In the genomic region with DNA sequence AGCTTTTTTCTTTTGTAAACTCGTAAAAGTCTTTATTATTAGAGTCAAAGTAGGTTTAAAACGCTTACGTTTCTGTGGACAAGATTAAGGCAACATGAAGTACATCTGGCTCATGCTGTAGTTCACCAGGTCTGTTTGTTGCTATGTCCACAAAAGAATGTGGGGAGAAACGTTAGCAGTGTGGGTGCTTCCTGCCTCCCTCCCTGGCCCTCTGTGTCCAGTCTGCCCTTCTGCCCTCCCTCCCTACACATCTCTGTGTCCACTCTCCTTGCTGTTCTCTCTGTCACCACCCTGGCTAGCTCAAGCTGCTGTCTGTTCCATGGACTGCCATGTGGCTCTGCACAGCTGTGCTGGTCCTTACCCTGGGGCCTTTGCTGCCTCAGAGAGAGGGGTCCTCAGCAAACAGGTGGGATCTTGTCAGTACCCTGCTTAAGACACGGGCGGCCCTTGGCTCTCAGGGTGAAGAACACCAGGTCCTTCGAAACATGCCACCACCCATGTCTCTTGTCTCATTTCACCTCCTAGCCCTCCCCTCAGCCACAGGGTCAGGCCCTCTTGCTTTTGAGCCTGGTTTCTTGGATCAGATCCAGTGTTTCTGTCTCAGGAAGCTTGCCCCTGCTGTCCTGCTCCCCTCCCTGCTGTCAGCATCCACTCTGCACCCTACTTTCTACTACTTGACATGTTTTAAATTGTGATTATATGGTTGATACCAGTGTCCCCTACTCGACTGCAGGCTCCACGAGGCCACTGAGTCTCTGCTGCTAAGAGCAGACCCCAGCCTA, we compare ENCODE assay signal across 11 cellular contexts.
DNase-seq lines count a peak whose midpoint lies in the region; ATAC-seq and TF ChIP-seq lines count a peak whose summit lies in the region.
"Had no signal": no experiment of that assay in that cellular context is flagged by ENCODE, and none has a peak within 500 bp of the region (broad histone marks: within the 10 kb centered on the region; RNA-seq: fewer than 3 reads in every experiment).

No MANE protein-coding gene starts in this region.

- H2AFZ ChIP-seq in hepatocyte, result no peak overlapping the region

- CTCF ChIA-PET in WTC11 (lab: Charles Lee), result interaction anchor here (6.4 kb wide), 1 partner anchor 24 kb away, joined by 65 read pairs; no protein-coding TSS in a partner anchor

- DNase-seq in activated CD4-positive, alpha-beta T cell treated with anti-CD3 and anti-CD28 coated beads, Interleukin-2, amount 10 ng/mL, durations not matched to agents 24 days and 14 days, result peak; percentile 61
- no peak for DNase-seq in activated CD4-positive, alpha-beta T cell treated with anti-CD3 and anti-CD28 coated beads, Interleukin-2, amount 50 U/mL, for 1 hour
- DNase-seq in WTC11 (ENCODE audit: low spot score) (no peak), hepatocyte (ENCODE audit: low spot score) (no peak), SHP77 treated with DMSO at 0.1 percent for 48 hours (lab: John Stamatoyannopoulos, UW) (no peak), nucleus accumbens (lab: John Stamatoyannopoulos, UW) (no peak)
- no peak for DNase-seq in stimulated activated naive B cell treated with anti-CD40 and anti-IgM and Interleukin-4, amounts not matched to agents 10 μg/mL and 1 μg/mL and 100 μg/mL, for 72 hours
- DNase-seq: amniotic stem cell, foreskin fibroblast, H7 had no signal

- H3K4me1 ChIP-seq in hepatocyte (ENCODE audit: insufficient read depth), result peaks cover 55% of the 10 kb centered on the region

- H3K4me1 Mint-ChIP-seq in activated CD4-positive, alpha-beta T cell treated with anti-CD3 and anti-CD28 coated beads, Interleukin-2, amount 10 ng/mL, durations not matched to agents 24 days and 14 days, result peaks cover 79% of the 10 kb centered on the region
- peaks cover 36% of the 10 kb centered on the region for H3K4me1 Mint-ChIP-seq in WTC11
- H3K4me1 Mint-ChIP-seq in stimulated activated naive B cell treated with anti-CD40 and anti-IgM and Interleukin-4, amounts not matched to agents 10 μg/mL and 1 μg/mL and 100 μg/mL, for 72 hours, result peaks cover 59 to 91% of the 10 kb centered on the region in 2 donors

- H3K27me3 ChIP-seq in hepatocyte, result no peaks in the 10 kb centered on the region

- H3K9me3 Mint-ChIP-seq in activated CD4-positive, alpha-beta T cell treated with anti-CD3 and anti-CD28 coated beads, Interleukin-2, amount 10 ng/mL, durations not matched to agents 24 days and 14 days, result no peaks in the 10 kb centered on the region
- H3K9me3 Mint-ChIP-seq in WTC11, result no peaks in the 10 kb centered on the region
- H3K9me3 Mint-ChIP-seq in stimulated activated naive B cell treated with anti-CD40 and anti-IgM and Interleukin-4, amounts not matched to agents 10 μg/mL and 1 μg/mL and 100 μg/mL, for 72 hours, result no peaks in the 10 kb centered on the region

- POLR2A ChIA-PET in WTC11 (lab: Charles Lee), result no interaction called here

- TF ChIP-seq CTCF in WTC11 (IDR thresholded peaks at IDR 0.05) (no peak), hepatocyte (IDR thresholded peaks at IDR 0.05; ENCODE audit: poor library complexity) (no peak)

- H3K9me3 ChIP-seq in hepatocyte (ENCODE audit: low read depth), result no peaks in the 10 kb centered on the region

- H4K20me1 ChIP-seq in hepatocyte (ENCODE audit: insufficient read depth, poor library complexity, severe bottlenecking), result peaks cover 6% of the 10 kb centered on the region

- H3K27ac Mint-ChIP-seq in activated CD4-positive, alpha-beta T cell treated with anti-CD3 and anti-CD28 coated beads, Interleukin-2, amount 10 ng/mL, durations not matched to agents 24 days and 14 days, result peak overlapping the region; percentile 87
- peak overlapping the region; percentile 88 for H3K27ac Mint-ChIP-seq in WTC11
- peak overlapping the region; percentile 92 for H3K27ac Mint-ChIP-seq in stimulated activated naive B cell treated with anti-CD40 and anti-IgM and Interleukin-4, amounts not matched to agents 10 μg/mL and 1 μg/mL and 100 μg/mL, for 72 hours

- 58% methylated on average over 9 of the region's 9 CpGs for WGBS in hepatocyte (ENCODE audit: low lambda C conversion rate, missing lambda C conversion rate)

- no peak overlapping the region for H3K4me2 ChIP-seq in hepatocyte

- no peaks in the 10 kb centered on the region for H3K36me3 ChIP-seq in hepatocyte (replicated peaks; ENCODE audit: insufficient read depth, low read depth)

- peaks cover 91% of the 10 kb centered on the region for H3K79me2 ChIP-seq in hepatocyte

- no peaks in the 10 kb centered on the region for H3K9me2 ChIP-seq in hepatocyte (replicated peaks; ENCODE audit: insufficient read depth)

- H3K4me3 Mint-ChIP-seq in activated CD4-positive, alpha-beta T cell treated with anti-CD3 and anti-CD28 coated beads, Interleukin-2, amount 10 ng/mL, durations not matched to agents 24 days and 14 days, result peak overlapping the region; percentile 37
- no peak overlapping the region for H3K4me3 Mint-ChIP-seq in WTC11
- H3K4me3 Mint-ChIP-seq in stimulated activated naive B cell treated with anti-CD40 and anti-IgM and Interleukin-4, amounts not matched to agents 10 μg/mL and 1 μg/mL and 100 μg/mL, for 72 hours, result peak overlapping the region; percentile 37 to 53

- intact Hi-C loops in activated CD4-positive, alpha-beta T cell treated with anti-CD3 and anti-CD28 coated beads, Interleukin-2, amount 10 ng/mL, durations not matched to agents 24 days and 14 days (cut with micrococcal nuclease), result loop anchor here (5.0 kb wide), 1 partner anchor 104 kb away; a partner anchor contains a TSS

- no peak; the same call in 1 of the 2 replicates for ATAC-seq in WTC11
- ATAC-seq in stimulated activated naive B cell treated with anti-CD40 and anti-IgM and Interleukin-4, amounts not matched to agents 10 μg/mL and 1 μg/mL and 100 μg/mL, for 72 hours (replicated peaks), result no peak
- ATAC-seq in HG03520 (IDR thresholded peaks at IDR 0.05; ENCODE audit: unreplicated experiment), result no peak

- H3K4me3 ChIP-seq in hepatocyte, result no peak overlapping the region

- no peaks in the 10 kb centered on the region for H3K27me3 Mint-ChIP-seq in activated CD4-positive, alpha-beta T cell treated with anti-CD3 and anti-CD28 coated beads, Interleukin-2, amount 10 ng/mL, durations not matched to agents 24 days and 14 days
- no peaks in the 10 kb centered on the region for H3K27me3 Mint-ChIP-seq in WTC11 (ENCODE audit: low read depth)
- no peaks in the 10 kb centered on the region for H3K27me3 Mint-ChIP-seq in stimulated activated naive B cell treated with anti-CD40 and anti-IgM and Interleukin-4, amounts not matched to agents 10 μg/mL and 1 μg/mL and 100 μg/mL, for 72 hours

- H3K36me3 Mint-ChIP-seq in activated CD4-positive, alpha-beta T cell treated with anti-CD3 and anti-CD28 coated beads, Interleukin-2, amount 10 ng/mL, durations not matched to agents 24 days and 14 days (ENCODE audit: low read depth), result peaks cover 2% of the 10 kb centered on the region
- H3K36me3 Mint-ChIP-seq in WTC11, result no peaks in the 10 kb centered on the region
- H3K36me3 Mint-ChIP-seq in stimulated activated naive B cell treated with anti-CD40 and anti-IgM and Interleukin-4, amounts not matched to agents 10 μg/mL and 1 μg/mL and 100 μg/mL, for 72 hours, result peaks cover 25 to 32% of the 10 kb centered on the region in 2 donors

- peak overlapping the region; percentile 23 for H3K27ac ChIP-seq in hepatocyte

TF ChIP-seq in WTC11, 78 proteins besides CTCF, POLR2A, EP300 and RAD21 (continues in another document):
- no peak for TF ChIP-seq SOX15 (CRISPR knock-in tag; IDR thresholded peaks at IDR 0.05)
- no peak for TF ChIP-seq ZNF232 (CRISPR knock-in tag; IDR thresholded peaks at IDR 0.05)
- no peak for TF ChIP-seq MYBL2 (CRISPR knock-in tag; IDR thresholded peaks at IDR 0.05)
- no peak for TF ChIP-seq ZNF121 (CRISPR knock-in tag; IDR thresholded peaks at IDR 0.05)
- no peak for TF ChIP-seq GRHL2 (CRISPR knock-in tag; IDR thresholded peaks at IDR 0.05; ENCODE audit: insufficient replicate concordance, severe bottlenecking)
- TF ChIP-seq, protein P1, sequence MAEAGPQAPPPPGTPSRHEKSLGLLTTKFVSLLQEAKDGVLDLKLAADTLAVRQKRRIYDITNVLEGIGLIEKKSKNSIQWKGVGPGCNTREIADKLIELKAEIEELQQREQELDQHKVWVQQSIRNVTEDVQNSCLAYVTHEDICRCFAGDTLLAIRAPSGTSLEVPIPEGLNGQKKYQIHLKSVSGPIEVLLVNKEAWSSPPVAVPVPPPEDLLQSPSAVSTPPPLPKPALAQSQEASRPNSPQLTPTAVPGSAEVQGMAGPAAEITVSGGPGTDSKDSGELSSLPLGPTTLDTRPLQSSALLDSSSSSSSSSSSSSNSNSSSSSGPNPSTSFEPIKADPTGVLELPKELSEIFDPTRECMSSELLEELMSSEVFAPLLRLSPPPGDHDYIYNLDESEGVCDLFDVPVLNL (CRISPR knock-in tag; IDR thresholded peaks at IDR 0.05; ENCODE audit: borderline replicate concordance, low read depth), result no peak
- no peak for TF ChIP-seq ZNF317 (CRISPR knock-in tag; IDR thresholded peaks at IDR 0.05; ENCODE audit: borderline replicate concordance, low read depth)
- no peak for TF ChIP-seq CREB1 (CRISPR knock-in tag; IDR thresholded peaks at IDR 0.05)
- TF ChIP-seq, protein P2, sequence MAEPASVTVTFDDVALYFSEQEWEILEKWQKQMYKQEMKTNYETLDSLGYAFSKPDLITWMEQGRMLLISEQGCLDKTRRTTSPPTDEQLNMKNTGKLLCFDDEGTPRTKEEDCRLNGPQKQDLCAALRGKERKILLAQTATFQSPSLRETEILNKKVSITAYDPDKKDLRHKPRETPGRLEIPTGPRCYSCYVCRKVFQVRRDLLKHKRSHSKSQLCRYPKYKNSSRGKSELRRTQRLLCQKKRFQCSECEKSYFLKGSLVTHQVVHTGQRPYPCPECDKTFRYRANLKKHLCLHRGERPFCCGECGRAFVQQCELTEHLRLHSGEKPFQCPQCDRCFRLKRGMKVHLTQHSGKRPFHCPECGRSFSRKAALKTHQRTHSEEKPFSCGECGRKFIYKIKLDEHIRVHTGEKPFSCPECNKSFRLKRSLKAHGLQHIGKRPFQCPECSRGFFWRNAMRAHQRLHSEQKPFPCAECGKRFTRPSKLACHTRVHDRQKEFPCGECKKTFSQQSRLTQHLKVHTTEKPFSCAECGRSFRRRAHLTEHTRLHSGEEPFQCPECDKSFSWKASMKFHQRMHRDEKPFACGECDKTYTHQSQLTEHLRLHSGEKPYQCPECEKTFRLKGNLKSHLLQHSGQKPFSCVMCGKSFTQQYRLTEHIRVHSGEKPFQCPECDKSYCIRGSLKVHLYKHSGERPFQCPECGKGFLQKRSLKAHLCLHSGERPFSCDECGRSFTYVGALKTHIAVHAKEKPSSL (CRISPR knock-in tag; conservative IDR thresholded peaks at IDR 0.05), result no peak
- no peak for TF ChIP-seq NFYB (CRISPR knock-in tag; conservative IDR thresholded peaks at IDR 0.05; ENCODE audit: low read depth)
- TF ChIP-seq, protein P3, sequence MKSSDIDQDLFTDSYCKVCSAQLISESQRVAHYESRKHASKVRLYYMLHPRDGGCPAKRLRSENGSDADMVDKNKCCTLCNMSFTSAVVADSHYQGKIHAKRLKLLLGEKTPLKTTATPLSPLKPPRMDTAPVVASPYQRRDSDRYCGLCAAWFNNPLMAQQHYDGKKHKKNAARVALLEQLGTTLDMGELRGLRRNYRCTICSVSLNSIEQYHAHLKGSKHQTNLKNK (CRISPR knock-in tag; IDR thresholded peaks at IDR 0.05), result no peak
- no peak for TF ChIP-seq RELA (CRISPR knock-in tag; IDR thresholded peaks at IDR 0.05; ENCODE audit: borderline replicate concordance)
- TF ChIP-seq ATF1 (CRISPR knock-in tag; IDR thresholded peaks at IDR 0.05), result no peak
